ENCODE assay signal across 22 cellular contexts in genomic region chr1:156260896-156261295, GRCh38. TPM values are rescaled to one million over a fixed set of nuclear protein-coding genes. Genes with fewer than 3 reads are reported as not detected.
DNase-seq lines count a peak whose midpoint lies in the region; ATAC-seq, FAIRE-seq and TF ChIP-seq lines count a peak whose summit lies in the region.
"Had no signal": no experiment of that assay in that cellular context is flagged by ENCODE, and none has a peak within 500 bp of the region (broad histone marks: within the 10 kb centered on the region; RNA-seq: fewer than 3 reads in every experiment).

No MANE protein-coding gene starts in this region.

- H3K27me3 Mint-ChIP-seq in Caco-2 (ENCODE audit: insufficient read depth, unreplicated experiment): no peaks in the 10 kb centered on the region
- no peaks in the 10 kb centered on the region for H3K27me3 Mint-ChIP-seq in neural progenitor cell (ENCODE audit: insufficient read depth, low read depth)
- H3K27me3 Mint-ChIP-seq: IgD-negative memory B cell, T-helper 17 cell had no signal

- no peaks in the 10 kb centered on the region for H3F3A ChIP-seq in neural progenitor cell (ENCODE audit: low read depth)

- no peaks in the 10 kb centered on the region for H3K4me1 ChIP-seq in Caco-2
- no peaks in the 10 kb centered on the region for H3K4me1 ChIP-seq in neural progenitor cell
- H3K4me1 ChIP-seq in small intestine (ENCODE audit: control insufficient read depth in 2 of 2, insufficient read depth in 1 of 2, low read depth in 1 of 2, low read length in 1 of 2): no peaks in the 10 kb centered on the region
- H3K4me1 ChIP-seq: gastrocnemius medialis, left ventricle myocardium inferior had no signal

- H3K4me2 ChIP-seq in neural progenitor cell: no peak overlapping the region

- no TSS peak for BruUV-seq in Caco-2 (replicated peaks; lab: Mats Ljungman, UMichigan)

- ATAC-seq in HG02571 (IDR thresholded peaks at IDR 0.05; ENCODE audit: unreplicated experiment): no peak
- ATAC-seq: activated T-cell treated with anti-CD3 and anti-CD28 coated beads, Interleukin-2, amount 50 U/mL, for 4 hours; gastrocnemius medialis; T-helper 17 cell had no signal

- no peak overlapping the region for H3K4me3 Mint-ChIP-seq in Caco-2 (ENCODE audit: unreplicated experiment)
- no peak overlapping the region for H3K4me3 Mint-ChIP-seq in neural progenitor cell
- H3K4me3 Mint-ChIP-seq: activated T-cell treated with anti-CD3 and anti-CD28 coated beads, Interleukin-2, amount 50 U/mL, for 4 hours; IgD-negative memory B cell; T-helper 17 cell had no signal

- CTCF ChIA-PET in Caco-2 (lab: Charles Lee): interaction anchor here (0.6 kb wide), 2 partner anchors 36 to 125 kb away, joined by 3 to 4 read pairs; no protein-coding TSS in a partner anchor

- no peaks in the 10 kb centered on the region for H3K9me3 ChIP-seq in Caco-2
- H3K9me3 ChIP-seq in neural progenitor cell (ENCODE audit: low read depth): no peaks in the 10 kb centered on the region
- H3K9me3 ChIP-seq in small intestine (ENCODE audit: control insufficient read depth, low read depth): no peaks in the 10 kb centered on the region
- H3K9me3 ChIP-seq: gastrocnemius medialis, left ventricle myocardium inferior had no signal

- H3K4me1 Mint-ChIP-seq in Caco-2 (ENCODE audit: low read depth, unreplicated experiment): no peaks in the 10 kb centered on the region
- no peaks in the 10 kb centered on the region for H3K4me1 Mint-ChIP-seq in neural progenitor cell
- H3K4me1 Mint-ChIP-seq: IgD-negative memory B cell had no signal

- peak overlapping the region; percentile 11 to 90 (median 78) for H3K27ac ChIP-seq in dorsolateral prefrontal cortex
- no peak overlapping the region for H3K27ac ChIP-seq in neural progenitor cell
- H3K27ac ChIP-seq in small intestine (ENCODE audit: low read depth in 1 of 2, low read length in 1 of 2): no peak overlapping the region
- H3K27ac ChIP-seq: coronary artery, gastrocnemius medialis, left ventricle myocardium inferior, VCaP had no signal

- no peaks in the 10 kb centered on the region for H4K20me1 ChIP-seq in neural progenitor cell (ENCODE audit: low read depth)

- POLR2A ChIA-PET in Caco-2 (lab: Charles Lee): no interaction called here

- no peaks in the 10 kb centered on the region for H3K79me2 ChIP-seq in neural progenitor cell (ENCODE audit: low read depth)

- no peak for DNase-seq in Caco-2
- DNase-seq in SK-MEL-5 (ENCODE audit: low read depth, low spot score): peak; percentile 65
- DNase-seq in dorsolateral prefrontal cortex: peak in 1 of 10 donors; percentile 67
- no peak for DNase-seq in neural progenitor cell (ENCODE audit: low spot score)
- no peak for DNase-seq in small intestine
- no peak for DNase-seq in cardiac septum (ENCODE audit: low spot score)
- DNase-seq: activated CD4-positive, alpha-beta T cell treated with anti-CD3 and anti-CD28 coated beads, Interleukin-2, amount 50 U/mL, for 4 hours; activated T-cell treated with anti-CD3 and anti-CD28 coated beads, Interleukin-2, amount 50 U/mL, for 4 hours; AML-193; erythroblast; gastrocnemius medialis; left ventricle myocardium inferior; NCI-H226; stimulated activated CD4-positive, alpha-beta T cell treated with anti-CD3 and anti-CD28 coated beads, Interleukin-4, amount 100 ng/mL, for 1 hour; T-helper 17 cell had no signal

- no peak overlapping the region for H3K4me3 ChIP-seq in Caco-2 (ENCODE audit: low read depth, low read length)
- no peak overlapping the region for H3K4me3 ChIP-seq in dorsolateral prefrontal cortex
- no peak overlapping the region for H3K4me3 ChIP-seq in neural progenitor cell
- no peak overlapping the region for H3K4me3 ChIP-seq in small intestine (ENCODE audit: low read depth in 1 of 2, low read length in 2 of 2)
- H3K4me3 ChIP-seq: coronary artery, gastrocnemius medialis, left ventricle myocardium inferior had no signal

- H3K27me3 ChIP-seq in Caco-2 (replicated peaks; ENCODE audit: control insufficient read depth, insufficient read depth, low read length): no peaks in the 10 kb centered on the region
- H3K27me3 ChIP-seq in dorsolateral prefrontal cortex: no peaks in the 10 kb centered on the region
- no peaks in the 10 kb centered on the region for H3K27me3 ChIP-seq in neural progenitor cell
- no peaks in the 10 kb centered on the region for H3K27me3 ChIP-seq in small intestine (ENCODE audit: control insufficient read depth in 2 of 2, insufficient read depth in 2 of 2, low read length in 2 of 2)
- H3K27me3 ChIP-seq: gastrocnemius medialis had no signal

- in situ Hi-C loops in SK-MEL-5 (cut with HindIII; ENCODE audit: low pct_unique_long_range_greater_than_20kb, low sequenced_read_pairs): no loop called here

- H3K9me3 Mint-ChIP-seq in Caco-2 (ENCODE audit: unreplicated experiment) (no peaks in the 10 kb centered on the region), neural progenitor cell (no peaks in the 10 kb centered on the region)
- H3K9me3 Mint-ChIP-seq: activated T-cell treated with anti-CD3 and anti-CD28 coated beads, Interleukin-2, amount 50 U/mL, for 4 hours had no signal

- no peak for TF ChIP-seq CTCF in Caco-2 (IDR thresholded peaks at IDR 0.05; ENCODE audit: insufficient read depth in 1 of 2, low read depth in 1 of 2, low read length in 1 of 2, severe bottlenecking in 1 of 2, unreplicated experiment in 1 of 2)
- no peak for TF ChIP-seq CTCF in dorsolateral prefrontal cortex (IDR thresholded peaks at IDR 0.05 in 54 of 56, conservative IDR thresholded peaks at IDR 0.05 in 2 of 56; ENCODE audit: low read depth in 1 of 56, partially characterized antibody in 56 of 56)
- no peak for TF ChIP-seq CTCF in neural progenitor cell (IDR thresholded peaks at IDR 0.05)

- no peak overlapping the region for H3K9ac ChIP-seq in neural progenitor cell

- H3K27ac Mint-ChIP-seq in Caco-2 (ENCODE audit: unreplicated experiment) (peak overlapping the region; percentile 43), neural progenitor cell (peak overlapping the region; percentile 30)
- H3K27ac Mint-ChIP-seq: T-helper 17 cell had no signal

- H2AFZ ChIP-seq in neural progenitor cell (replicated peaks): no peak overlapping the region

- WGBS in small intestine, 3 donors: 87 to 100% (median 95%) methylated on average over 2 of the region's 2 CpGs

- FAIRE-seq in small intestine (lab: Jason Lieb, UNC): no peak
- FAIRE-seq: GM19239, H54 had no signal

- H3K36me3 Mint-ChIP-seq in Caco-2 (ENCODE audit: insufficient read depth, unreplicated experiment): peaks cover 88% of the 10 kb centered on the region
- peaks cover 43% of the 10 kb centered on the region for H3K36me3 Mint-ChIP-seq in neural progenitor cell

- intact Hi-C loops in Caco-2 (cut with micrococcal nuclease; ENCODE audit: unreplicated experiment) (no loop called here), dorsolateral prefrontal cortex (cut with DNase I) (loop anchor here in 1 of 2 donors (5.0 kb wide), 1 partner anchor 34 kb away; no protein-coding TSS in a partner anchor), cardiac septum (cut with DNase I) (no loop called here)

- H3K36me3 ChIP-seq in Caco-2 (ENCODE audit: control insufficient read depth, insufficient read depth, low read length): peaks cover 15% of the 10 kb centered on the region
- H3K36me3 ChIP-seq in neural progenitor cell: peaks cover 5% of the 10 kb centered on the region
- peaks cover 39 to 46% of the 10 kb centered on the region in 2 donors for H3K36me3 ChIP-seq in small intestine (ENCODE audit: control insufficient read depth in 2 of 2, insufficient read depth in 2 of 2, low read length in 2 of 2)

RNA-seq across cellular contexts. Expression of gene PAQR6, which starts 13.0 kb away (rescaled TPM):
- 4.1 and 4.6 TPM in 2 replicates for total RNA-seq in Caco-2 (2022)
- total RNA-seq in SK-MEL-5 (2014; rRNA removed; shearing (Covaris generic)): 0.13 and 0.32 TPM in 2 replicates
- polyA plus RNA-seq in SK-MEL-5 (2015; cell fraction: cytosol; rRNA removed): 0.44 and 0.61 TPM in 2 replicates
- 26.7 and 31.6 TPM in 2 replicates for polyA plus RNA-seq in SK-MEL-5 (2015; cell fraction: nucleus; rRNA removed)
- 100 to 1,000 TPM in 104 of 120 experiments, 10 to 100 TPM in 16; 50.9 to 507 (median 173) TPM for total RNA-seq in dorsolateral prefrontal cortex
- 5.0 and 8.5 TPM in 2 replicates for total RNA-seq in neural progenitor cell (ENCODE audit: low replicate concordance)
- 1 to 10 TPM; 3.0 to 8.7 (median 4.6) TPM for polyA plus RNA-seq in small intestine
- total RNA-seq in cardiac septum: 2.6 TPM

RNA-seq across cellular contexts. Expression of gene BGLAP, which starts 18.9 kb away (rescaled TPM):
- total RNA-seq in Caco-2 (2022) (1.3 and 2.0 TPM in 2 replicates), dorsolateral prefrontal cortex (1 to 10 TPM in 111 of 120 experiments, under 1 TPM in 7, not detected in 2; 0.67 to 8.6 (median 2.6) TPM), neural progenitor cell (ENCODE audit: low replicate concordance) (0.22 and 0.40 TPM in 2 replicates), cardiac septum (0.78 TPM)
- total RNA-seq in SK-MEL-5 (2014; rRNA removed; shearing (Covaris generic)): 0.48 TPM in 1 of 2 replicates, not detected in the other
- not detected in 2 replicates for polyA plus RNA-seq in SK-MEL-5 (2015; cell fraction: cytosol; rRNA removed)
- 0.73 and 1.2 TPM in 2 replicates for polyA plus RNA-seq in SK-MEL-5 (2015; cell fraction: nucleus; rRNA removed)
- under 1 TPM in 1 of 3 donors, not detected in 2; 0.48 TPM for polyA plus RNA-seq in small intestine
- total RNA-seq: G401, gastrocnemius medialis had no signal
- polyA plus RNA-seq: IgD-negative memory B cell had no signal

RNA-seq across cellular contexts. Expression of gene SMG5, which starts 21.7 kb away (rescaled TPM):
- total RNA-seq in Caco-2 (2022): 146 and 155 TPM in 2 replicates
- 77.5 and 80.5 TPM in 2 replicates for total RNA-seq in SK-MEL-5 (2014; rRNA removed; shearing (Covaris generic))
- 76.8 and 93.4 TPM in 2 replicates for polyA plus RNA-seq in SK-MEL-5 (2015; cell fraction: cytosol; rRNA removed)
- polyA plus RNA-seq in SK-MEL-5 (2015; cell fraction: nucleus; rRNA removed): 206 and 212 TPM in 2 replicates
- total RNA-seq in dorsolateral prefrontal cortex: 100 to 1,000 TPM in 51 of 120 experiments, 10 to 100 TPM in 69; 66.8 to 160 (median 95.9) TPM
- 45.9 and 84.5 TPM in 2 replicates for total RNA-seq in neural progenitor cell (ENCODE audit: low replicate concordance)
- polyA plus RNA-seq in small intestine: 10 to 100 TPM; 30.0 to 57.0 (median 33.0) TPM
- total RNA-seq in cardiac septum: 112 TPM

RNA-seq across cellular contexts. Expression of gene TMEM79, which starts 23.2 kb away (rescaled TPM):
- total RNA-seq in Caco-2 (2022) (9.5 and 10.7 TPM in 2 replicates), dorsolateral prefrontal cortex (10 to 100 TPM in 4 of 120 experiments, 1 to 10 TPM in 116; 1.8 to 16.3 (median 4.2) TPM), neural progenitor cell (ENCODE audit: low replicate concordance) (1.7 and 3.2 TPM in 2 replicates), cardiac septum (2.2 TPM)
- 0.96 and 1.0 TPM in 2 replicates for total RNA-seq in SK-MEL-5 (2014; rRNA removed; shearing (Covaris generic))
- 4.7 and 6.2 TPM in 2 replicates for polyA plus RNA-seq in SK-MEL-5 (2015; cell fraction: cytosol; rRNA removed)
- 23.9 and 44.5 TPM in 2 replicates for polyA plus RNA-seq in SK-MEL-5 (2015; cell fraction: nucleus; rRNA removed)
- polyA plus RNA-seq in small intestine: 1 to 10 TPM; 2.2 to 4.7 (median 4.6) TPM

RNA-seq across cellular contexts. Expression of gene GLMP, which starts 34.6 kb away (rescaled TPM):
- total RNA-seq in Caco-2 (2022) (63.9 and 74.4 TPM in 2 replicates), dorsolateral prefrontal cortex (10 to 100 TPM in 119 of 120 experiments, 1 to 10 TPM in 1; 10.0 to 33.0 (median 21.5) TPM), neural progenitor cell (ENCODE audit: low replicate concordance) (38.7 and 52.3 TPM in 2 replicates), cardiac septum (15.2 TPM)
- 408 and 450 TPM in 2 replicates for total RNA-seq in SK-MEL-5 (2014; rRNA removed; shearing (Covaris generic))
- 616 and 653 TPM in 2 replicates for polyA plus RNA-seq in SK-MEL-5 (2015; cell fraction: cytosol; rRNA removed)
- 218 and 291 TPM in 2 replicates for polyA plus RNA-seq in SK-MEL-5 (2015; cell fraction: nucleus; rRNA removed)
- 10 to 100 TPM; 30.7 to 70.0 (median 57.8) TPM for polyA plus RNA-seq in small intestine

Comparison
In these comparisons a context has a peak if more than half of its experiments do, and no peak if none do; other contexts are left out.
1. H3K27ac ChIP-seq: peak in dorsolateral prefrontal cortex (59 of 59); none in neural progenitor cell (single experiment) and small intestine (0 of 2).